In genomic region chr3:21310176-21310575, GRCh38 we compare ENCODE assay signal across 33 cellular contexts.
"Had no signal": no experiment of that assay in that cellular context is flagged by ENCODE, and none has a peak within 500 bp of the region (broad histone marks: within the 10 kb centered on the region; RNA-seq: fewer than 3 reads in every experiment).

No MANE protein-coding gene starts in this region.

- H3K9me3 Mint-ChIP-seq: activated T-helper 17 cell treated with anti-CD3 and anti-CD28 coated beads, Interleukin-2, amount 50 U/mL, for 72 hours had no signal

- H3K4me3 ChIP-seq: body of pancreas, cardiac muscle cell, coronary artery, dorsolateral prefrontal cortex, left ventricle myocardium inferior, lung, neural progenitor cell, psoas muscle, sigmoid colon, thyroid gland, upper lobe of left lung had no signal

- H3K4me1 ChIP-seq: body of pancreas, left ventricle myocardium inferior, neural progenitor cell, parathyroid adenoma, psoas muscle, sigmoid colon, thyroid gland, upper lobe of left lung had no signal

- H3K9ac ChIP-seq: neural progenitor cell, parathyroid adenoma had no signal

- H3K27ac Mint-ChIP-seq: activated CD4-positive, alpha-beta memory T cell treated with anti-CD3 and anti-CD28 coated beads for 36 hours; activated CD4-positive, alpha-beta T cell treated with anti-CD3 and anti-CD28 coated beads, Interleukin-2, amount 10 ng/mL, durations not matched to agents 24 days and 14 days; activated naive CD4-positive, alpha-beta T cell treated with anti-CD3 and anti-CD28 coated beads, Interleukin-2, amount 50 U/mL, for 24 hours; activated T-cell treated with anti-CD3 and anti-CD28 coated beads, Interleukin-2, amount 50 U/mL, for 24 hours; activated T-helper 17 cell treated with anti-CD3 and anti-CD28 coated beads, Interleukin-2, amount 50 U/mL, for 72 hours; natural killer cell; neural progenitor cell; stimulated activated memory B cell treated with anti-CD40 and anti-IgM and Interleukin-4, amounts not matched to agents 10 μg/mL and 1 μg/mL and 100 μg/mL, for 72 hours; stimulated activated naive CD8-positive, alpha-beta T cell treated with anti-CD3 and anti-CD28 coated beads, Interleukin-15, amount 100 ng/mL, for 72 hours had no signal

- H3K9me3 ChIP-seq: body of pancreas, thyroid gland, upper lobe of left lung had no signal

- H3K4me1 Mint-ChIP-seq: activated CD4-positive, alpha-beta T cell treated with anti-CD3 and anti-CD28 coated beads, Interleukin-2, amount 10 ng/mL, durations not matched to agents 24 days and 14 days; activated naive CD4-positive, alpha-beta T cell treated with anti-CD3 and anti-CD28 coated beads, Interleukin-2, amount 50 U/mL, for 24 hours; activated T-helper 17 cell treated with anti-CD3 and anti-CD28 coated beads, Interleukin-2, amount 50 U/mL, for 72 hours; natural killer cell; neural progenitor cell; stimulated activated memory B cell treated with anti-CD40 and anti-IgM and Interleukin-4, amounts not matched to agents 10 μg/mL and 1 μg/mL and 100 μg/mL, for 72 hours; stimulated activated naive CD8-positive, alpha-beta T cell treated with anti-CD3 and anti-CD28 coated beads, Interleukin-15, amount 100 ng/mL, for 72 hours had no signal

- ATAC-seq: activated CD4-positive, CD25-positive, alpha-beta regulatory T cell treated with anti-CD3 and anti-CD28 coated beads, Interleukin-2, amount 50 U/mL, for 24 hours; activated T-helper 17 cell treated with anti-CD3 and anti-CD28 coated beads, Interleukin-2, amount 50 U/mL, for 72 hours; body of pancreas; natural killer cell; psoas muscle; stimulated activated memory B cell treated with anti-CD40 and anti-IgM and Interleukin-4, amounts not matched to agents 10 μg/mL and 1 μg/mL and 100 μg/mL, for 72 hours; stimulated activated naive CD8-positive, alpha-beta T cell treated with anti-CD3 and anti-CD28 coated beads, Interleukin-15, amount 100 ng/mL, for 72 hours had no signal

- H3K27me3 ChIP-seq: body of pancreas, cardiac muscle cell, dorsolateral prefrontal cortex, neural progenitor cell, sigmoid colon, thyroid gland, upper lobe of left lung had no signal

- H3K4me3 Mint-ChIP-seq: activated CD4-positive, alpha-beta memory T cell treated with anti-CD3 and anti-CD28 coated beads for 36 hours; activated CD4-positive, alpha-beta T cell treated with anti-CD3 and anti-CD28 coated beads, Interleukin-2, amount 10 ng/mL, durations not matched to agents 24 days and 14 days; activated naive CD4-positive, alpha-beta T cell treated with anti-CD3 and anti-CD28 coated beads, Interleukin-2, amount 50 U/mL, for 24 hours; activated T-cell treated with anti-CD3 and anti-CD28 coated beads, Interleukin-2, amount 50 U/mL, for 24 hours; activated T-helper 17 cell treated with anti-CD3 and anti-CD28 coated beads, Interleukin-2, amount 50 U/mL, for 72 hours; natural killer cell; neural progenitor cell; stimulated activated memory B cell treated with anti-CD40 and anti-IgM and Interleukin-4, amounts not matched to agents 10 μg/mL and 1 μg/mL and 100 μg/mL, for 72 hours; stimulated activated naive CD8-positive, alpha-beta T cell treated with anti-CD3 and anti-CD28 coated beads, Interleukin-15, amount 100 ng/mL, for 72 hours had no signal

- DNase-seq: activated CD4-positive, alpha-beta memory T cell treated with anti-CD3 and anti-CD28 coated beads for 36 hours; activated CD4-positive, alpha-beta T cell treated with anti-CD3 and anti-CD28 coated beads, Interleukin-2, amount 10 ng/mL, durations not matched to agents 24 days and 14 days; activated CD8-positive, alpha-beta memory T cell treated with anti-CD3 and anti-CD28 coated beads, Interleukin-2, amount 50 U/mL, for 4 hours; activated gamma-delta T cell treated with Interleukin-2 at 50 U/mL for 16 hours; activated T-cell treated with anti-CD3 and anti-CD28 coated beads, Interleukin-2, amount 50 U/mL, for 24 hours; anterior cingulate cortex; body of pancreas; cerebellar nuclear complex; dorsolateral prefrontal cortex; effector memory CD4-positive, alpha-beta T cell; left ventricle myocardium inferior; mesendoderm; natural killer cell; occipital lobe; psoas muscle; sigmoid colon; small intestine; stimulated activated CD4-positive, alpha-beta T cell treated with anti-CD3 and anti-CD28 coated beads, Interleukin-1b, Interleukin-23, amount 100 ng/mL, for 48 hours; stimulated activated CD4-positive, alpha-beta T cell treated with anti-CD3 and anti-CD28 coated beads, Interleukin-4, amount 100 ng/mL, for 4 hours; stimulated activated CD8-positive, alpha-beta memory T cell treated with anti-CD3 and anti-CD28 coated beads, Interleukin-4, amount 100 ng/mL, for 48 hours; stimulated activated naive CD8-positive, alpha-beta T cell treated with anti-CD3 and anti-CD28 coated beads, Interleukin-15, amount 100 ng/mL, for 72 hours; thyroid gland; upper lobe of left lung; WERI-Rb-1 had no signal

- H3K27me3 Mint-ChIP-seq: activated CD4-positive, alpha-beta memory T cell treated with anti-CD3 and anti-CD28 coated beads for 36 hours; activated CD4-positive, alpha-beta T cell treated with anti-CD3 and anti-CD28 coated beads, Interleukin-2, amount 10 ng/mL, durations not matched to agents 24 days and 14 days; activated naive CD4-positive, alpha-beta T cell treated with anti-CD3 and anti-CD28 coated beads, Interleukin-2, amount 50 U/mL, for 24 hours; activated T-cell treated with anti-CD3 and anti-CD28 coated beads, Interleukin-2, amount 50 U/mL, for 24 hours; activated T-helper 17 cell treated with anti-CD3 and anti-CD28 coated beads, Interleukin-2, amount 50 U/mL, for 72 hours; stimulated activated memory B cell treated with anti-CD40 and anti-IgM and Interleukin-4, amounts not matched to agents 10 μg/mL and 1 μg/mL and 100 μg/mL, for 72 hours; stimulated activated naive CD8-positive, alpha-beta T cell treated with anti-CD3 and anti-CD28 coated beads, Interleukin-15, amount 100 ng/mL, for 72 hours had no signal

- H3K36me3 Mint-ChIP-seq: activated CD4-positive, alpha-beta memory T cell treated with anti-CD3 and anti-CD28 coated beads for 36 hours; activated naive CD4-positive, alpha-beta T cell treated with anti-CD3 and anti-CD28 coated beads, Interleukin-2, amount 50 U/mL, for 24 hours; neural progenitor cell; stimulated activated memory B cell treated with anti-CD40 and anti-IgM and Interleukin-4, amounts not matched to agents 10 μg/mL and 1 μg/mL and 100 μg/mL, for 72 hours had no signal

- H3K36me3 ChIP-seq: cardiac muscle cell, left ventricle myocardium inferior, neural progenitor cell, sigmoid colon, thyroid gland, upper lobe of left lung, WERI-Rb-1 had no signal
